In the genomic region with DNA sequence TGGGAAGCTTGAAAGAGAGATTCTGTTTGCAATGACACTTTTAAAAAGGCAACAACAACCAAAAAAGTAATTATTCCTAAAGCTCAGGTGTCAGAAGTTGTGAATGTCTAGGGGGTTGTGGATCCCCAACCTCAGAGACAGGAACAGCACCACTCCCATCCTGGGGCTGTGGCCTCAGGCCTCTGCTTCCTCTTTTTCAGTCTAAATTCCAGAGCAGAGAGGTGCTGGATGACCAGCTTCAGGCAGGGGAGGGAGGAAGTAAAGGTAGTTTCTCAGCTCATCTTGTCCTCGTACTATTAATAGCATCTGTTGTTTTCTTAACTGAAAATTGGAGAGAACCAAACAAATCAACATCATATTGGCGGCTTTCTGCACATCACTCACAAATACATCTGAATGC, we compare ENCODE assay signal across 13 cellular contexts. TPM values are rescaled to one million over a fixed set of nuclear protein-coding genes. Genes with fewer than 3 reads are reported as not detected.
DNase-seq lines count a peak whose midpoint lies in the region; ATAC-seq and TF ChIP-seq lines count a peak whose summit lies in the region.
"Had no signal": no experiment of that assay in that cellular context is flagged by ENCODE, and none has a peak within 500 bp of the region (broad histone marks: within the 10 kb centered on the region; RNA-seq: fewer than 3 reads in every experiment).

No MANE protein-coding gene starts in this region.

- WGBS in esophagus muscularis mucosa, result 38% methylated on average over 2 of the region's 2 CpGs

- H3K79me2 ChIP-seq in PC-3 (ENCODE audit: low read length), result no peaks in the 10 kb centered on the region

- CTCF ChIA-PET in PC-3 (lab: Charles Lee), result no interaction called here

- H3K9me3 Mint-ChIP-seq in T-helper 1 cell treated with Interleukin-12 subunit alpha and Interleukin-12 subunit beta and Interleukin-4 antibody, amounts not matched to agents 30 μg/mL and 1 μg/mL, for 36 hours, result no peaks in the 10 kb centered on the region

- intact Hi-C loops in PC-3 (cut with micrococcal nuclease), result loop anchor here (2.0 kb wide), 1 partner anchor 103 kb away; no protein-coding TSS in a partner anchor
- intact Hi-C loops in esophagus muscularis mucosa (cut with DNase I), result no loop called here

- H3K4me3 ChIP-seq in PC-3 (ENCODE audit: low read length) (peak overlapping the region; percentile 28; the same call in 1 of the 2 replicates), esophagus muscularis mucosa (no peak overlapping the region), stomach smooth muscle (ENCODE audit: low read length in 2 of 2) (no peak overlapping the region)
- H3K4me3 ChIP-seq: SK-N-MC had no signal

- peaks cover 79% of the 10 kb centered on the region for H3K4me1 Mint-ChIP-seq in T-helper 1 cell treated with Interleukin-12 subunit alpha and Interleukin-12 subunit beta and Interleukin-4 antibody, amounts not matched to agents 30 μg/mL and 1 μg/mL, for 36 hours (ENCODE audit: low read depth)

- H3K27me3 ChIP-seq in PC-3 (ENCODE audit: low read length), result no peaks in the 10 kb centered on the region
- H3K27me3 ChIP-seq in esophagus muscularis mucosa, result no peaks in the 10 kb centered on the region
- no peaks in the 10 kb centered on the region for H3K27me3 ChIP-seq in stomach smooth muscle (ENCODE audit: control insufficient read depth in 1 of 2, insufficient read depth in 2 of 2, low read length in 2 of 2)

- peak overlapping the region; percentile 6 for H3K4me3 Mint-ChIP-seq in T-helper 1 cell treated with Interleukin-12 subunit alpha and Interleukin-12 subunit beta and Interleukin-4 antibody, amounts not matched to agents 30 μg/mL and 1 μg/mL, for 36 hours

- H4K20me1 ChIP-seq in PC-3 (ENCODE audit: low read length), result no peaks in the 10 kb centered on the region

- H3K27ac ChIP-seq in PC-3 (ENCODE audit: low read length) (peak overlapping the region; percentile 96), esophagus muscularis mucosa (replicated peaks in 1 of 4) (peak overlapping the region; percentile 66 to 72 (median 70)), stomach smooth muscle (ENCODE audit: low read length) (peak overlapping the region; percentile 12)

- no peaks in the 10 kb centered on the region for H3F3A ChIP-seq in PC-3 (ENCODE audit: low read length, unreplicated experiment)

- POLR2A ChIA-PET in PC-3 (lab: Charles Lee; ENCODE audit: unreplicated experiment), result no interaction called here

- no peak for ATAC-seq in PC-3
- ATAC-seq in HG03342 (IDR thresholded peaks at IDR 0.05; ENCODE audit: unreplicated experiment), result no peak
- ATAC-seq in GM21360 (IDR thresholded peaks at IDR 0.05; ENCODE audit: unreplicated experiment), result no peak
- ATAC-seq: esophagus mucosa had no signal

- H3K27me3 Mint-ChIP-seq in T-helper 1 cell treated with Interleukin-12 subunit alpha and Interleukin-12 subunit beta and Interleukin-4 antibody, amounts not matched to agents 30 μg/mL and 1 μg/mL, for 36 hours (ENCODE audit: low read depth), result peaks cover 11% of the 10 kb centered on the region

- TF ChIP-seq CTCF in PC-3 (conservative IDR thresholded peaks at IDR 0.05; ENCODE audit: low read depth, low read length) (no peak), esophagus muscularis mucosa (IDR thresholded peaks at IDR 0.05) (no peak)

- H3K4me2 ChIP-seq in PC-3 (ENCODE audit: low read length), result peak overlapping the region; percentile 73; the same call in 1 of the 2 replicates

- H3K36me3 Mint-ChIP-seq in T-helper 1 cell treated with Interleukin-12 subunit alpha and Interleukin-12 subunit beta and Interleukin-4 antibody, amounts not matched to agents 30 μg/mL and 1 μg/mL, for 36 hours (ENCODE audit: low read depth), result peaks cover 8% of the 10 kb centered on the region

- H3K9me2 ChIP-seq in PC-3 (replicated peaks; ENCODE audit: low read length), result no peaks in the 10 kb centered on the region

- H3K9ac ChIP-seq in PC-3 (ENCODE audit: low read length) (0 out of 2 replicates have a peak overlapping the region, but pooled peaks have one; percentile 72), stomach smooth muscle (ENCODE audit: low read length in 2 of 2) (no peak overlapping the region)

- H3K9me3 ChIP-seq in PC-3 (ENCODE audit: low read length), result no peaks in the 10 kb centered on the region
- no peaks in the 10 kb centered on the region for H3K9me3 ChIP-seq in esophagus muscularis mucosa
- no peaks in the 10 kb centered on the region for H3K9me3 ChIP-seq in stomach smooth muscle (ENCODE audit: control insufficient read depth in 2 of 2, low read length in 2 of 2)

- TF ChIP-seq EP300 in esophagus muscularis mucosa (IDR thresholded peaks at IDR 0.05), result no peak

- peaks cover 56% of the 10 kb centered on the region for H3K4me1 ChIP-seq in PC-3 (ENCODE audit: insufficient read depth, low read length)
- H3K4me1 ChIP-seq in esophagus muscularis mucosa, result peaks cover 21 to 69% (median 54%) of the 10 kb centered on the region in 4 donors
- H3K4me1 ChIP-seq in stomach smooth muscle (ENCODE audit: control insufficient read depth, insufficient read depth, low read length), result peaks cover 47% of the 10 kb centered on the region

- DNase-seq in T-helper 1 cell (no peak), PC-3 (no peak), esophagus muscularis mucosa (ENCODE audit: extremely low spot score) (no peak), NCI-H82 (lab: John Stamatoyannopoulos, UW) (no peak)
- DNase-seq: islet precursor cell; stimulated activated CD4-positive, alpha-beta T cell treated with anti-CD3 and anti-CD28 coated beads, Interleukin-4, amount 100 ng/mL, for 1 hour; trophoblast cell had no signal

- H3K36me3 ChIP-seq in PC-3 (ENCODE audit: low read depth, low read length) (no peaks in the 10 kb centered on the region), esophagus muscularis mucosa (no peaks in the 10 kb centered on the region), stomach smooth muscle (ENCODE audit: control insufficient read depth in 2 of 2, insufficient read depth in 2 of 2, low read length in 2 of 2) (no peaks in the 10 kb centered on the region)

- BruUV-seq in PC-3 (replicated peaks; lab: Mats Ljungman, UMichigan), result no TSS peak

- no peak for TF ChIP-seq POLR2A in esophagus muscularis mucosa (IDR thresholded peaks at IDR 0.05; ENCODE audit: low read depth)

- no peak overlapping the region for H3K27ac Mint-ChIP-seq in T-helper 1 cell treated with Interleukin-12 subunit alpha and Interleukin-12 subunit beta and Interleukin-4 antibody, amounts not matched to agents 30 μg/mL and 1 μg/mL, for 36 hours

- H2AFZ ChIP-seq in PC-3 (ENCODE audit: low read length), result no peak overlapping the region

RNA-seq across cellular contexts. Expression of gene NT5E, which starts 8.3 kb away (rescaled TPM):
- total RNA-seq in PC-3 (2014; rRNA removed), result 9.0 and 15.8 TPM in 2 replicates
- total RNA-seq in esophagus muscularis mucosa, result 10 to 100 TPM; 10.4 to 29.7 (median 18.9) TPM

Comparison
In these comparisons a context has a peak if more than half of its experiments do, and no peak if none do; other contexts are left out.
1. H3K27ac ChIP-seq: peak in every context shown above with its lines; median percentile 96 in PC-3; 70 in esophagus muscularis mucosa; 12 in stomach smooth muscle.